In genomic region chr6:134821397-134821796, GRCh38 we compare ENCODE assay signal across 13 cellular contexts.
"Had no signal": no experiment of that assay in that cellular context is flagged by ENCODE, and none has a peak within 500 bp of the region (broad histone marks: within the 10 kb centered on the region; RNA-seq: fewer than 3 reads in every experiment).

No MANE protein-coding gene starts in this region.

- H3K27me3 ChIP-seq: pancreas had no signal

- H3K9me3 ChIP-seq: pancreas, thoracic aorta had no signal

- H3K27ac ChIP-seq: pancreas, VCaP had no signal

- H3K4me3 ChIP-seq: pancreas, thoracic aorta had no signal

- DNase-seq: activated CD4-positive, alpha-beta T cell treated with anti-CD3 and anti-CD28 coated beads for 1 hour; activated CD4-positive, alpha-beta T cell treated with anti-CD3 and anti-CD28 coated beads, Interleukin-2, amount 50 U/mL, for 48 hours; activated naive CD4-positive, alpha-beta T cell treated with Interleukin-2 at 50 U/mL for 16 hours; islet precursor cell; pancreas; stimulated activated CD4-positive, alpha-beta T cell treated with anti-CD3 and anti-CD28 coated beads, Interleukin-12 subunit alpha, Interleukin-12 subunit beta, amount 100 ng/mL, for 4 hours; stimulated activated CD4-positive, alpha-beta T cell treated with anti-CD3 and anti-CD28 coated beads, Interleukin-2, amount 100 ng/mL, for 24 hours; T-cell; T1000 had no signal

- H3K36me3 ChIP-seq: pancreas, thoracic aorta had no signal

- ATAC-seq: activated T-helper 17 cell treated with anti-CD3 and anti-CD28 coated beads, Interleukin-2, amount 50 U/mL, for 72 hours; stimulated activated effector memory CD8-positive, alpha-beta T cell treated with anti-CD3 and anti-CD28 coated beads, Interleukin-12 subunit alpha, Interleukin-12 subunit beta, amount 100 ng/mL, for 72 hours; T-cell had no signal
